8 cellular contexts compared by ENCODE assay signal in the genomic region with DNA sequence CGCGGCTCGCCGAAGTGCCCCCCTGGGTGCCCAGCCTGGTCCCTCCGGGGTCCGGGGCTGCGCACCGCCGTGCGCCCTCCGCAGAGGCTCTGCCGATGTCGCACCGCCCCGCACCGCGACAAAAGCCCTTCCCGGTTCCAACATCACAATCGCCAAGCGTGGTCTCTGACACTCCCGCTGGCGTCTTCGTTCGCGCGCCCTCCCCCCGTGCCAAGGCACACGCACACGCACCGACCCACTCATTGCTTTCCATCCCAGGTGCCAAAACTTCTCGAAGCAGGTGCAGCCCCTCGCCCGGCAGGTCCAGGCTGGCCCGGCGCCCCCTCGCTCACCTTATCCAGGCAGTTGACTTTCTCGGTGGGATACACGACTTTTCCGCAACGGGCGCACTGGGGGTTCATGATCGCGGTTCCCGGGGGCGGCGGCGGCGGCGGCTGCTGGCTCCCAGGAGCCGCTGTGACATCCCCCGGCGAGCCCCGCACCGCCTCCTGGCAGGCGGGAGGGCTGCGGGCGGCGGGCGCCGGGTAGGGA.
DNase-seq lines count a peak whose midpoint lies in the region; ATAC-seq and TF ChIP-seq lines count a peak whose summit lies in the region.

No MANE protein-coding gene starts in this region.

- no peak overlapping the region for H2AK5ac ChIP-seq in mesenchymal stem cell (ENCODE audit: low read length, severe bottlenecking)

- peak overlapping the region in 1 of 2 experiments; percentile 77 for H3K23ac ChIP-seq in mesenchymal stem cell (ENCODE audit: low read length in 2 of 2)

- 5% methylated on average over 22 of the region's 60 CpGs for WGBS in mammary epithelial cell (ENCODE audit: low coverage, missing lambda C conversion rate)
- WGBS in mesenchymal stem cell = 2% methylated on average over 45 of the region's 60 CpGs
- WGBS in upper lobe of left lung, 2 donors = 0% methylated on average over 38 of the region's 60 CpGs; no CpG with 5 or more reads in 1 of the 2 donors

- H3K4me2 ChIP-seq in mammary epithelial cell (ENCODE audit: insufficient read depth, low read depth, low read length) = peak overlapping the region; percentile 100
- peak overlapping the region; percentile 96 for H3K4me2 ChIP-seq in mesenchymal stem cell (ENCODE audit: low read length, poor library complexity, severe bottlenecking)

- H2BK12ac ChIP-seq in mesenchymal stem cell (ENCODE audit: low read length in 2 of 2) = no peak overlapping the region

- ATAC-seq in upper lobe of left lung (ENCODE audit: low FRiP score in 2 of 2) (peak in 1 of 2 donors; percentile 2), GM18502 (IDR thresholded peaks at IDR 0.05; ENCODE audit: poor library complexity, unreplicated experiment) (no peak), GM21515 (IDR thresholded peaks at IDR 0.05; ENCODE audit: unreplicated experiment) (no peak), HG02610 (IDR thresholded peaks at IDR 0.05; ENCODE audit: unreplicated experiment) (no peak)

- peak overlapping the region; percentile 38 for H3K9ac ChIP-seq in mammary epithelial cell (ENCODE audit: insufficient read depth, low read length)
- H3K9ac ChIP-seq in mesenchymal stem cell (ENCODE audit: low read length) = no peak overlapping the region

- H2BK15ac ChIP-seq in mesenchymal stem cell (ENCODE audit: low read depth, poor library complexity, severe bottlenecking) = no peak overlapping the region

- POLR2A ChIA-PET in activated CD4-positive, alpha-beta memory T cell treated with anti-CD3 and anti-CD28 coated beads, Interleukin-2, amount 10 ng/mL, durations not matched to agents 7 days and 5 days (lab: Charles Lee) = no interaction called here
- POLR2A ChIA-PET in activated CD4-positive, alpha-beta memory T cell treated with anti-CD3 and anti-CD28 coated beads for 36 hours (lab: Charles Lee) = no interaction called here

- no peaks in the 10 kb centered on the region for H3K36me3 ChIP-seq in mammary epithelial cell (ENCODE audit: insufficient read depth, low read length)
- no peaks in the 10 kb centered on the region for H3K36me3 ChIP-seq in mesenchymal stem cell (ENCODE audit: control insufficient read depth in 1 of 2, insufficient read depth in 2 of 2, low read depth in 1 of 2, low read length in 2 of 2)
- H3K36me3 ChIP-seq in upper lobe of left lung = peaks cover 0 to 7% (median 0%) of the 10 kb centered on the region in 4 donors

- H3K4me1 ChIP-seq in mammary epithelial cell (ENCODE audit: insufficient read depth, low read length) (peaks cover 15% of the 10 kb centered on the region), mesenchymal stem cell (ENCODE audit: control insufficient read depth, insufficient read depth, low read depth, low read length) (peaks cover 15% of the 10 kb centered on the region), upper lobe of left lung (peaks cover 6 to 37% (median 16%) of the 10 kb centered on the region in 4 donors)

- TF ChIP-seq POLR2A in upper lobe of left lung (IDR thresholded peaks at IDR 0.05) = no peak

- no TSS peak for BruUV-seq in mammary epithelial cell (replicated peaks; lab: Mats Ljungman, UMichigan)

- H3K18ac ChIP-seq in mesenchymal stem cell (ENCODE audit: low read depth in 1 of 2, low read length in 2 of 2) = peak overlapping the region in 1 of 2 experiments; percentile 28

- intact Hi-C loops in activated CD4-positive, alpha-beta memory T cell treated with anti-CD3 and anti-CD28 coated beads for 36 hours (cut with micrococcal nuclease) = loop anchor here (10.0 kb wide), 1 partner anchor 571 kb away; no protein-coding TSS in a partner anchor
- intact Hi-C loops in mammary epithelial cell (cut with micrococcal nuclease) = loop anchor here (5.0 to 10.0 kb wide), 2 partner anchors 89 to 351 kb away; a partner anchor contains a TSS

- H3K27ac ChIP-seq in mammary epithelial cell (ENCODE audit: insufficient read depth, low read depth, low read length) (no peak overlapping the region), mesenchymal stem cell (ENCODE audit: low read length, poor library complexity, severe bottlenecking) (no peak overlapping the region), upper lobe of left lung (peak overlapping the region; percentile 85 to 95 (median 88))

- no peak for DNase-seq in activated CD4-positive, alpha-beta memory T cell treated with anti-CD3 and anti-CD28 coated beads, Interleukin-2, amount 10 ng/mL, durations not matched to agents 7 days and 5 days
- DNase-seq in activated CD4-positive, alpha-beta memory T cell treated with anti-CD3 and anti-CD28 coated beads for 36 hours = no peak
- DNase-seq in mammary epithelial cell (no peak), mesenchymal stem cell (no peak), upper lobe of left lung (no peak)

- H3K36me3 Mint-ChIP-seq in activated CD4-positive, alpha-beta memory T cell treated with anti-CD3 and anti-CD28 coated beads, Interleukin-2, amount 10 ng/mL, durations not matched to agents 7 days and 5 days (ENCODE audit: low read depth) = peaks cover 2% of the 10 kb centered on the region
- H3K36me3 Mint-ChIP-seq in activated CD4-positive, alpha-beta memory T cell treated with anti-CD3 and anti-CD28 coated beads for 36 hours = no peaks in the 10 kb centered on the region

- H2AFZ ChIP-seq in mammary epithelial cell (ENCODE audit: low read depth, low read length) (peak overlapping the region; percentile 84), mesenchymal stem cell (ENCODE audit: low read depth, low read length) (peak overlapping the region; percentile 1)

- H3K14ac ChIP-seq in mesenchymal stem cell (ENCODE audit: low read length in 2 of 2) = no peak overlapping the region

- H3K27me3 ChIP-seq in mammary epithelial cell (ENCODE audit: insufficient read depth, low read length) (no peaks in the 10 kb centered on the region), mesenchymal stem cell (ENCODE audit: control insufficient read depth in 1 of 2, insufficient read depth in 1 of 2, low read length in 2 of 2) (peaks cover 26 to 35% of the 10 kb centered on the region in 2 experiments), upper lobe of left lung (peaks cover 0 to 12% (median 4%) of the 10 kb centered on the region in 4 donors)

- H3K9me3 ChIP-seq in mammary epithelial cell (replicated peaks; ENCODE audit: insufficient read depth, low read length) (no peaks in the 10 kb centered on the region), mesenchymal stem cell (ENCODE audit: control insufficient read depth, low read length) (no peaks in the 10 kb centered on the region), upper lobe of left lung (no peaks in the 10 kb centered on the region)

- no peak overlapping the region for H3K4ac ChIP-seq in mesenchymal stem cell (ENCODE audit: low read depth in 1 of 2, low read length in 2 of 2)

- no peaks in the 10 kb centered on the region for H3K9me3 Mint-ChIP-seq in activated CD4-positive, alpha-beta memory T cell treated with anti-CD3 and anti-CD28 coated beads, Interleukin-2, amount 10 ng/mL, durations not matched to agents 7 days and 5 days
- H3K9me3 Mint-ChIP-seq in activated CD4-positive, alpha-beta memory T cell treated with anti-CD3 and anti-CD28 coated beads for 36 hours = no peaks in the 10 kb centered on the region

- CTCF ChIA-PET in activated CD4-positive, alpha-beta memory T cell treated with anti-CD3 and anti-CD28 coated beads, Interleukin-2, amount 10 ng/mL, durations not matched to agents 7 days and 5 days (lab: Charles Lee) = no interaction called here
- CTCF ChIA-PET in activated CD4-positive, alpha-beta memory T cell treated with anti-CD3 and anti-CD28 coated beads for 36 hours (lab: Charles Lee) = no interaction called here
- CTCF ChIA-PET in mammary epithelial cell (lab: Charles Lee; ENCODE audit: low non-redundant PET) = no interaction called here

- H3K79me1 ChIP-seq in mesenchymal stem cell (replicated peaks; ENCODE audit: low read length, poor library complexity, severe bottlenecking) = no peaks in the 10 kb centered on the region

- H3K27me3 Mint-ChIP-seq in activated CD4-positive, alpha-beta memory T cell treated with anti-CD3 and anti-CD28 coated beads, Interleukin-2, amount 10 ng/mL, durations not matched to agents 7 days and 5 days = peaks cover 49% of the 10 kb centered on the region
- peaks cover 34% of the 10 kb centered on the region for H3K27me3 Mint-ChIP-seq in activated CD4-positive, alpha-beta memory T cell treated with anti-CD3 and anti-CD28 coated beads for 36 hours

- no peaks in the 10 kb centered on the region for H4K20me1 ChIP-seq in mammary epithelial cell (ENCODE audit: insufficient read depth, low read length)

- no peak overlapping the region for H2BK120ac ChIP-seq in mesenchymal stem cell (ENCODE audit: low read depth, low read length)

- no peak for TF ChIP-seq EP300 in upper lobe of left lung (IDR thresholded peaks at IDR 0.05)

- no peak overlapping the region for H4K91ac ChIP-seq in mesenchymal stem cell (ENCODE audit: low read length)

- H3K4me3 Mint-ChIP-seq in activated CD4-positive, alpha-beta memory T cell treated with anti-CD3 and anti-CD28 coated beads, Interleukin-2, amount 10 ng/mL, durations not matched to agents 7 days and 5 days = peak overlapping the region; percentile 35
- H3K4me3 Mint-ChIP-seq in activated CD4-positive, alpha-beta memory T cell treated with anti-CD3 and anti-CD28 coated beads for 36 hours = no peak overlapping the region

- no peak overlapping the region for H2BK5ac ChIP-seq in mesenchymal stem cell (ENCODE audit: low read depth, low read length, poor library complexity, severe bottlenecking)

- H3K79me2 ChIP-seq in mammary epithelial cell (ENCODE audit: insufficient read depth, low read length) = no peaks in the 10 kb centered on the region

- dilution Hi-C loops in mammary epithelial cell (cut with HindIII; ENCODE audit: low sequenced_read_pairs) = no loop called here

- peak overlapping the region; percentile 55 to 70 (median 64) for H3K4me3 ChIP-seq in mammary epithelial cell (replicated peaks in 1 of 3; ENCODE audit: insufficient read depth in 1 of 3, low read depth in 2 of 3, low read length in 3 of 3)
- H3K4me3 ChIP-seq in mesenchymal stem cell (ENCODE audit: insufficient read depth in 1 of 2, low read depth in 1 of 2, low read length in 2 of 2) = peak overlapping the region; percentile 69 to 70
- peak overlapping the region; percentile 40 to 70 (median 64) for H3K4me3 ChIP-seq in upper lobe of left lung

- TF ChIP-seq CTCF in mammary epithelial cell (conservative IDR thresholded peaks at IDR 0.05 in 1 of 2, IDR thresholded peaks at IDR 0.05 in 1 of 2; ENCODE audit: extremely low read depth in 1 of 2, insufficient read depth in 1 of 2, low read depth in 1 of 2, low read length in 2 of 2) (no peak), upper lobe of left lung (IDR thresholded peaks at IDR 0.05) (peak in 1 of 6 experiments; percentile 22)

- in situ Hi-C loops in mammary epithelial cell (cut with MboI; ENCODE audit: low sequenced_read_pairs in 2 of 2) = loop anchor here in 1 of 2 donors (5.0 kb wide), 1 partner anchor 94 kb away; no protein-coding TSS in a partner anchor

- no peak overlapping the region for H4K8ac ChIP-seq in mesenchymal stem cell (ENCODE audit: low read length)

- no peak overlapping the region for H3K27ac Mint-ChIP-seq in activated CD4-positive, alpha-beta memory T cell treated with anti-CD3 and anti-CD28 coated beads, Interleukin-2, amount 10 ng/mL, durations not matched to agents 7 days and 5 days
- no peak overlapping the region for H3K27ac Mint-ChIP-seq in activated CD4-positive, alpha-beta memory T cell treated with anti-CD3 and anti-CD28 coated beads for 36 hours

- peaks cover 5% of the 10 kb centered on the region for H3K4me1 Mint-ChIP-seq in activated CD4-positive, alpha-beta memory T cell treated with anti-CD3 and anti-CD28 coated beads, Interleukin-2, amount 10 ng/mL, durations not matched to agents 7 days and 5 days
- H3K4me1 Mint-ChIP-seq in activated CD4-positive, alpha-beta memory T cell treated with anti-CD3 and anti-CD28 coated beads for 36 hours (ENCODE audit: low read depth) = peaks cover 2% of the 10 kb centered on the region

Comparison
In these comparisons a context has a peak if more than half of its experiments do, and no peak if none do; other contexts are left out.
1. H3K27ac ChIP-seq: peak in upper lobe of left lung (4 of 4); none in mammary epithelial cell (single experiment) and mesenchymal stem cell (single experiment).
2. Peak in every context shown above with its lines, with median percentiles within 50 percentile points of each other: H3K4me3 ChIP-seq.